Comparison of ENCODE assay signal across 8 cellular contexts in genomic region chr11:66287256-66288137, GRCh38. TPM values are rescaled to one million over a fixed set of nuclear protein-coding genes. Genes with fewer than 3 reads are reported as not detected.
DNase-seq lines count a peak whose midpoint lies in the region; ATAC-seq and TF ChIP-seq lines count a peak whose summit lies in the region.

No MANE protein-coding gene starts in this region.

- ATAC-seq in central memory CD8-positive, alpha-beta T cell (replicated peaks; ENCODE audit: extremely low read depth, poor library complexity, severe bottlenecking): no peak
- ATAC-seq in natural killer cell: no peak

- H3K9me3 ChIP-seq in BE2C: no peaks in the 10 kb centered on the region

- H3K9me3 Mint-ChIP-seq in central memory CD8-positive, alpha-beta T cell: no peaks in the 10 kb centered on the region
- no peaks in the 10 kb centered on the region for H3K9me3 Mint-ChIP-seq in natural killer cell

- H3K27me3 Mint-ChIP-seq in central memory CD8-positive, alpha-beta T cell: peaks cover 5% of the 10 kb centered on the region
- peaks cover 14 to 15% of the 10 kb centered on the region in 2 donors for H3K27me3 Mint-ChIP-seq in natural killer cell (ENCODE audit: low read depth in 2 of 2)

- peaks cover 28% of the 10 kb centered on the region for H3K4me1 Mint-ChIP-seq in central memory CD8-positive, alpha-beta T cell
- peaks cover 24 to 48% of the 10 kb centered on the region in 2 donors for H3K4me1 Mint-ChIP-seq in natural killer cell

- H3K27ac Mint-ChIP-seq in central memory CD8-positive, alpha-beta T cell (ENCODE audit: low read depth): no peak overlapping the region
- H3K27ac Mint-ChIP-seq in natural killer cell: peak overlapping the region; percentile 87 to 89

- peaks cover 26% of the 10 kb centered on the region; the same call in 1 of the 2 replicates for H3K36me3 ChIP-seq in BE2C

- peaks cover 17% of the 10 kb centered on the region for H3K36me3 Mint-ChIP-seq in central memory CD8-positive, alpha-beta T cell (ENCODE audit: insufficient read depth)
- H3K36me3 Mint-ChIP-seq in natural killer cell: no peaks in the 10 kb centered on the region

- H3K4me3 Mint-ChIP-seq in central memory CD8-positive, alpha-beta T cell: peak overlapping the region; percentile 83
- peak overlapping the region; percentile 70 for H3K4me3 Mint-ChIP-seq in natural killer cell

- TF ChIP-seq CTCF in BE2C (IDR thresholded peaks at IDR 0.05; ENCODE audit: low read depth, low read length) (no peak), LNCaP clone FGC (IDR thresholded peaks at IDR 0.05; ENCODE audit: control insufficient read depth, extremely low read depth, insufficient read depth) (no peak), natural killer cell (IDR thresholded peaks at IDR 0.05) (no peak)

- DNase-seq in BE2C: no peak
- no peak for DNase-seq in LNCaP clone FGC (ENCODE audit: low read depth)
- no peak for DNase-seq in central memory CD8-positive, alpha-beta T cell (ENCODE audit: low spot score in 2 of 2)
- no peak for DNase-seq in natural killer cell
- DNase-seq in effector CD4-positive, alpha-beta T cell: no peak
- DNase-seq in HPDE6-E6E7 (ENCODE audit: extremely low spot score): no peak
- no peak for DNase-seq in globus pallidus (ENCODE audit: low spot score)
- no peak for DNase-seq in LoVo (ENCODE audit: low spot score)

- no peaks in the 10 kb centered on the region for H3K27me3 ChIP-seq in BE2C

- peak overlapping the region; percentile 93 for H3K4me3 ChIP-seq in BE2C (ENCODE audit: low read depth, low read length)
- H3K4me3 ChIP-seq in LNCaP clone FGC (ENCODE audit: low read depth, low read length): peak overlapping the region; percentile 85

- H3K4me1 ChIP-seq in BE2C: peaks cover 12% of the 10 kb centered on the region

- intact Hi-C loops in natural killer cell (cut with micrococcal nuclease): no loop called here

RNA-seq across cellular contexts. Expression of gene YIF1A, which starts 1.4 kb away (rescaled TPM):
- polyA plus RNA-seq in BE2C (2012; ENCODE audit: insufficient read depth, insufficient read length, low read depth): 314 TPM
- total RNA-seq in natural killer cell: 10 to 100 TPM; 21.9 to 28.5 (median 23.6) TPM

RNA-seq across cellular contexts. Expression of gene TMEM151A, which starts 4.2 kb away (rescaled TPM):
- polyA plus RNA-seq in BE2C (2012; ENCODE audit: insufficient read depth, insufficient read length, low read depth): 16.8 TPM
- total RNA-seq in natural killer cell: not detected

RNA-seq across cellular contexts. Expression of gene CNIH2, which starts 9.5 kb away (rescaled TPM):
- polyA plus RNA-seq in BE2C (2012; ENCODE audit: insufficient read depth, insufficient read length, low read depth): 8.1 TPM
- total RNA-seq in natural killer cell: 1 to 10 TPM; 6.3 to 8.8 (median 7.1) TPM

RNA-seq across cellular contexts. Expression of gene RAB1B, which starts 19.1 kb away (rescaled TPM):
- 263 TPM for polyA plus RNA-seq in BE2C (2012; ENCODE audit: insufficient read depth, insufficient read length, low read depth)
- total RNA-seq in natural killer cell: 100 to 1,000 TPM; 116 to 144 (median 132) TPM

RNA-seq across cellular contexts. Expression of gene CD248, which starts 29.3 kb away (rescaled TPM):
- polyA plus RNA-seq in BE2C (2012; ENCODE audit: insufficient read depth, insufficient read length, low read depth): 93.0 TPM
- under 1 TPM; 0.23 to 0.40 (median 0.32) TPM for total RNA-seq in natural killer cell
